ENCODE assay signal across 1 cellular context in the genomic region with DNA sequence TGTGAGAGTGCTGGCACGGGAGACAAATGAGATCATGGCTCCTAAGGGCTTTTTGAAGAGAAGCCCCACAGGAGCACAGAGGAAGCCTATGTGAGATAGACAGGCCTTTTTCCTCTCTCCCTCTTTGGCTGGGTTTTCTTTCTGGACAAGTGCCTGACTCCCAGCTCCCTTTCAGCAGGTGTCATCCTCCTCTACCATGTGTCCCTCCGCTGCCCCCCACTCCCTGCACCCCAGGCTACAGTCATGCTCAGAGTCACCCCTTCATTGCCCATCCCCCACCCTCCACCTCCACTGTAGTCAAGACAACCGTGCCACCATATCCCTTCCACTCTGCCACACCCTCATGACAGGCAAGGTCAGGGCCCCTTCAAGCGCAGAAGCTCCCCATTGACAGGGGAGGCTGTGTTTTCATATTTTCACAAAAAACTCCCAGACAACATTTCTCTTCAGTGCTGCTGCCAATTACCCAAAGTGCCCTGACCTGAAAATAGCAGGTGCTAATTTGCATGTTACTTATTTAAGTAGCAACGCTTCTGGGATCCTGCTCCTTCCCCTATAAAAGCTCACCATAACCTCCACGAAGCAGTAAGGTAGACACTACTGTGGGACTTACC.
TF ChIP-seq lines count a peak whose summit lies in the region.

No MANE protein-coding gene starts in this region.

TF ChIP-seq in SK-N-SH treated with all-trans-retinoic acid at 6 μM for 48 hours, 23 proteins besides CTCF, POLR2A, EP300 and RAD21 (continued from another document):
- TF ChIP-seq TSHZ2 (CRISPR knock-in tag; IDR thresholded peaks at IDR 0.05), result no peak
